Comparison of ENCODE assay signal across 1 cellular context in the genomic region with DNA sequence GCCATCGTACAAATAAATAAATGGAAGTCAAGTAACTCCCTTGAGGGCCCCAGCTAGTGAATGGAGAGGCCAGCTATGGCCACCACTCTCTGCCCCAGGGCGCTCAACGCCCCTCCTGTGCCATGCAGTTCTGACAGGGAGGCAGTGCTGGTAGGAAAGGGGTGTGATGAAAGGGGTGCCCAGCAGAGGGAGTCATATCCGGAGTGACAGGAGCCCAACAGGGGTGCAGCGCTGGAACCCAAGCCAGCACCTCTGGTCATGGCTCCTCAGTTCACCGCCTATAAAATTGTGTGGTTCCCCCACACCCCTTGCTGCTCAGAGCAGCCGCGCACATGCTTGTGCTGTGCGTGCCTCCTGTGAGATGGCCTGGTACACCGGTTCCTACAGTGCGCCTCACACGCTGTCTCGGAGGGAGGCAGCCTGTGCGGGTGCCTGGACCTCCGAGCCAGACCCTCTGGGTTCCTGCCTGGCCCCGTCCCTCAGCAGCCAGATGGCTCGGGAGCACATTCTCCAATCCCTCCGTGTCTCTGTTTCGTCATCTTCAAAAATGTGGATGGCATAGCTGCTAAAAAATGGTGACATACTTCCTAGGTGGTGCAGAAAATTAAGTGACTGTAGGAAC.
TF ChIP-seq lines count a peak whose summit lies in the region.

No MANE protein-coding gene starts in this region.

TF ChIP-seq in H1, 55 proteins besides CTCF, POLR2A, EP300 and RAD21 (continued from another document):
- TF ChIP-seq CHD7 (IDR thresholded peaks at IDR 0.05; ENCODE audit: insufficient replicate concordance, low read length) (no peak), ATF3 (IDR thresholded peaks at IDR 0.05; ENCODE audit: insufficient read depth, low read depth, low read length) (no peak), ASH2L (IDR thresholded peaks at IDR 0.05; ENCODE audit: low read length) (no peak), TCF12 (IDR thresholded peaks at IDR 0.05; ENCODE audit: low read depth, low read length) (no peak), SRF (IDR thresholded peaks at IDR 0.05; ENCODE audit: low read depth, low read length) (no peak), CBX8 (IDR thresholded peaks at IDR 0.05; ENCODE audit: borderline replicate concordance, low read depth, low read length) (no peak), CBX5 (IDR thresholded peaks at IDR 0.05; ENCODE audit: low read depth, low read length) (no peak)
